Comparison of ENCODE assay signal across 8 cellular contexts in the genomic region with DNA sequence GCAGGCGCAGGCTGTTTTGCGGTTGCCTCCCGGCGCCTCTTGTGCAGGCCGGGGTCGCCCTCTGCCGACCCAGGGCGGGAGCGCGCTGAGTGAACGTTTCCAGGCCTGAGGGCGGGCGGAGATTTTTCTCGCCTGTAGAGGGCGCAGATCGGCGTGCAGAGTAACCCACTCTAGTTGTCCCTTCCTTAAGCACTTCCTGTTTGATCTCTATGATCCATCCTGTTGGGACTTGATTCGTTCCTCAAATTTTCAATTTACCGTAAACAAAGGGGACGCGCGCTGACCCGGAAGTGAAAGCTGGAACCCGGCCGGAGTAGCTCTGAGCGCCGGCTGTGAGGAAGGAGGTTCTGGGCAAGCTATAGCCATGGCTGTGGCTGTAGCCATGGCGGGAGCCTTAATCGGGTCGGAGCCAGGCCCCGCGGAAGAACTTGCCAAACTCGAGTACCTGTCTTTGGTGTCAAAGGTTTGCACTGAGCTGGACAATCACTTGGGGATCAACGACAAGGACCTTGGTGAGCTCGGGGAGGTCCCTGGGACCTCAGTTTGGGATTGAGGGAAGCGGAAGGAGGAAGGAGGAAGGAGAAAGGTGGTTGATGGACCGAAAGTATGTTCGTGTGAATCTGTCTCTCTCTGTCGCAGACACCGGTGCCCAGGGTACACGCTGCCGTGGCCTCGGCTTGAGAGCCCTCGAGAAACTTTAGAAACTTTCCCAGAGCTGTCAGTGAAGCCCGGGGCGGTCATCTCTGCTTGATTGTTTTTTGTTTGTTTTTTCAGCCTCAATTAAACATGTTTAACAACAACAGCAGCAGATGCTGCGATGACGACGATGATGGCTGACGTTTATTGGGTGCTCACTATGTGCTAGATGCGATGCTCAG. TPM values are rescaled to one million over a fixed set of nuclear protein-coding genes. Genes with fewer than 3 reads are reported as not detected.
A peak's percentile ranks its signal among the peaks of the same experiment; 100 is the strongest.
DNase-seq lines count a peak whose midpoint lies in the region; ATAC-seq and TF ChIP-seq lines count a peak whose summit lies in the region.

TSS of gene DHX8 (plus strand) at position 302 of the 878 bp plus-strand sequence. CDS start at position 365, 63 bp downstream.

- no peaks in the 10 kb centered on the region for H3K27me3 ChIP-seq in gastroesophageal sphincter
- no peaks in the 10 kb centered on the region for H3K27me3 ChIP-seq in suprapubic skin

- H3K36me3 Mint-ChIP-seq in activated naive CD4-positive, alpha-beta T cell treated with anti-CD3 and anti-CD28 coated beads, Interleukin-2, amount 10 ng/mL, durations not matched to agents 7 days and 5 days: peaks cover 13% of the 10 kb centered on the region

- no peaks in the 10 kb centered on the region for H3K9me3 ChIP-seq in gastroesophageal sphincter
- H3K9me3 ChIP-seq in suprapubic skin: no peaks in the 10 kb centered on the region

- H3K4me3 Mint-ChIP-seq in activated naive CD4-positive, alpha-beta T cell treated with anti-CD3 and anti-CD28 coated beads, Interleukin-2, amount 10 ng/mL, durations not matched to agents 7 days and 5 days: peak within 1 kb of the TSS; percentile 100

- peaks cover 6% of the 10 kb centered on the region for H3K27me3 Mint-ChIP-seq in activated naive CD4-positive, alpha-beta T cell treated with anti-CD3 and anti-CD28 coated beads, Interleukin-2, amount 10 ng/mL, durations not matched to agents 7 days and 5 days

- WGBS in gastroesophageal sphincter (ENCODE audit: low coverage in 1 of 2), 2 donors: 0% methylated on average over 9 to 16 of the region's 51 CpGs
- 0% methylated on average over 46 of the region's 51 CpGs for WGBS in suprapubic skin

- peaks cover 41% of the 10 kb centered on the region for H3K4me1 Mint-ChIP-seq in activated naive CD4-positive, alpha-beta T cell treated with anti-CD3 and anti-CD28 coated beads, Interleukin-2, amount 10 ng/mL, durations not matched to agents 7 days and 5 days

- TF ChIP-seq EP300 in gastroesophageal sphincter (IDR thresholded peaks at IDR 0.05) (no peak), suprapubic skin (IDR thresholded peaks at IDR 0.05) (no peak)

- H3K27ac ChIP-seq in gastroesophageal sphincter: peak within 1 kb of the TSS; percentile 55 to 90 (median 86)
- H3K27ac ChIP-seq in suprapubic skin: peak within 1 kb of the TSS; percentile 93

- peak; percentile 99 for ATAC-seq in gastroesophageal sphincter

- H3K36me3 ChIP-seq in gastroesophageal sphincter: no peaks in the 10 kb centered on the region
- no peaks in the 10 kb centered on the region for H3K36me3 ChIP-seq in suprapubic skin

- H3K4me1 ChIP-seq in gastroesophageal sphincter (peaks cover 4 to 48% (median 16%) of the 10 kb centered on the region in 3 donors), suprapubic skin (peaks cover 34% of the 10 kb centered on the region)

- TF ChIP-seq CTCF in gastroesophageal sphincter (IDR thresholded peaks at IDR 0.05) (peak; percentile 100), suprapubic skin (IDR thresholded peaks at IDR 0.05) (peak; percentile 100)

- CTCF ChIA-PET in HEK293T (lab: Yijun Ruan, JAX): interaction anchor here (0.5 to 3.3 kb wide), 34 partner anchors 10 to 958 kb away, joined by 3 to 103 read pairs (median 4); partner anchors contain the start of genes ARL4D and BRCA1
- CTCF ChIA-PET in activated naive CD4-positive, alpha-beta T cell treated with anti-CD3 and anti-CD28 coated beads, Interleukin-2, amount 10 ng/mL, durations not matched to agents 7 days and 5 days (lab: Charles Lee): interaction anchor here (0.6 to 6.3 kb wide), 23 partner anchors 9 to 219 kb away, joined by 3 to 134 read pairs (median 3); partner anchors contain the start of gene ARL4D

- peak within 1 kb of the TSS; percentile 63 to 79 for H3K4me3 ChIP-seq in gastroesophageal sphincter
- H3K4me3 ChIP-seq in suprapubic skin: peak within 1 kb of the TSS; percentile 89

- H3K27ac Mint-ChIP-seq in activated naive CD4-positive, alpha-beta T cell treated with anti-CD3 and anti-CD28 coated beads, Interleukin-2, amount 10 ng/mL, durations not matched to agents 7 days and 5 days: peak within 1 kb of the TSS; percentile 99

- DNase-seq in GM04504 (ENCODE audit: low read depth) (peak; percentile 97), HEK293T (ENCODE audit: extremely low spot score) (peak; percentile 91), MV-4-11 (lab: John Stamatoyannopoulos, UW) (peak; percentile 99), SK-N-DZ (ENCODE audit: low spot score) (peak; percentile 99), non-pigmented ciliary epithelial cell (ENCODE audit: low read depth) (peak; percentile 97), suprapubic skin (ENCODE audit: low spot score in 2 of 2) (peak; percentile 99)
- DNase-seq in activated naive CD4-positive, alpha-beta T cell treated with anti-CD3 and anti-CD28 coated beads, Interleukin-2, amount 10 ng/mL, durations not matched to agents 7 days and 5 days: peak; percentile 98

- no peaks in the 10 kb centered on the region for H3K9me3 Mint-ChIP-seq in activated naive CD4-positive, alpha-beta T cell treated with anti-CD3 and anti-CD28 coated beads, Interleukin-2, amount 10 ng/mL, durations not matched to agents 7 days and 5 days

- POLR2A ChIA-PET in HEK293T (lab: Yijun Ruan, JAX): interaction anchor here (0.8 to 6.4 kb wide), 18 partner anchors 14 to 486 kb away, joined by 3 to 117 read pairs (median 4); partner anchors contain the start of genes ARL4D, BRCA1 and RPL27

- TF ChIP-seq POLR2A in gastroesophageal sphincter (IDR thresholded peaks at IDR 0.05) (peak; percentile 34 to 67), suprapubic skin (IDR thresholded peaks at IDR 0.05) (peak; percentile 65 to 85)

TF ChIP-seq in HEK293T, 16 proteins besides CTCF, POLR2A, EP300 and RAD21:
- TF ChIP-seq, protein P1, sequence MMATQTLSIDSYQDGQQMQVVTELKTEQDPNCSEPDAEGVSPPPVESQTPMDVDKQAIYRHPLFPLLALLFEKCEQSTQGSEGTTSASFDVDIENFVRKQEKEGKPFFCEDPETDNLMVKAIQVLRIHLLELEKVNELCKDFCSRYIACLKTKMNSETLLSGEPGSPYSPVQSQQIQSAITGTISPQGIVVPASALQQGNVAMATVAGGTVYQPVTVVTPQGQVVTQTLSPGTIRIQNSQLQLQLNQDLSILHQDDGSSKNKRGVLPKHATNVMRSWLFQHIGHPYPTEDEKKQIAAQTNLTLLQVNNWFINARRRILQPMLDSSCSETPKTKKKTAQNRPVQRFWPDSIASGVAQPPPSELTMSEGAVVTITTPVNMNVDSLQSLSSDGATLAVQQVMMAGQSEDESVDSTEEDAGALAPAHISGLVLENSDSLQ (IDR thresholded peaks at IDR 0.05): peak; percentile 16; the same call in 1 of the 2 replicates
- TF ChIP-seq BHLHE40 (IDR thresholded peaks at IDR 0.05; ENCODE audit: borderline replicate concordance): no peak
- TF ChIP-seq NFRKB (IDR thresholded peaks at IDR 0.05): 0 out of 2 replicates have a peak, but pooled peaks have one; percentile 52
- no peak for TF ChIP-seq ZNF384 (IDR thresholded peaks at IDR 0.05)
- TF ChIP-seq L3MBTL2 (conservative IDR thresholded peaks at IDR 0.05): no peak
- peak; percentile 95 for TF ChIP-seq ELF4 (IDR thresholded peaks at IDR 0.05)
- TF ChIP-seq FOXK2 (IDR thresholded peaks at IDR 0.05): peak; percentile 98
- no peak for TF ChIP-seq FOXA1 (IDR thresholded peaks at IDR 0.05)
- TF ChIP-seq SUZ12 (IDR thresholded peaks at IDR 0.05): no peak
- TF ChIP-seq CTBP1 (IDR thresholded peaks at IDR 0.05; ENCODE audit: borderline replicate concordance): no peak; the same call in 1 of the 2 replicates
- no peak for TF ChIP-seq LEF1 (IDR thresholded peaks at IDR 0.05; ENCODE audit: borderline replicate concordance)
- TF ChIP-seq FOXM1 (IDR thresholded peaks at IDR 0.05; ENCODE audit: borderline replicate concordance): peak; percentile 92

RNA-seq across cellular contexts. Expression of gene DHX8, which starts in this region (rescaled TPM):
- polyA plus RNA-seq in SK-N-DZ (2014; cell fraction: cytosol; rRNA removed): 45.6 and 46.0 TPM in 2 replicates
- polyA plus RNA-seq in SK-N-DZ (2014; cell fraction: nucleus; rRNA removed): 23.5 and 32.2 TPM in 2 replicates
- 10 to 100 TPM; 29.6 to 40.9 (median 34.1) TPM for total RNA-seq in gastroesophageal sphincter
- total RNA-seq in suprapubic skin: 10 to 100 TPM; 31.4 to 57.1 (median 46.1) TPM

Comparison
In these comparisons a context has a peak if more than half of its experiments do, and no peak if none do; other contexts are left out.
1. Peak in every context shown above with its lines: DNase-seq, ATAC-seq, H3K4me3 ChIP-seq and H3K27ac ChIP-seq.